Comparison of ENCODE assay signal across 25 cellular contexts in the genomic region with DNA sequence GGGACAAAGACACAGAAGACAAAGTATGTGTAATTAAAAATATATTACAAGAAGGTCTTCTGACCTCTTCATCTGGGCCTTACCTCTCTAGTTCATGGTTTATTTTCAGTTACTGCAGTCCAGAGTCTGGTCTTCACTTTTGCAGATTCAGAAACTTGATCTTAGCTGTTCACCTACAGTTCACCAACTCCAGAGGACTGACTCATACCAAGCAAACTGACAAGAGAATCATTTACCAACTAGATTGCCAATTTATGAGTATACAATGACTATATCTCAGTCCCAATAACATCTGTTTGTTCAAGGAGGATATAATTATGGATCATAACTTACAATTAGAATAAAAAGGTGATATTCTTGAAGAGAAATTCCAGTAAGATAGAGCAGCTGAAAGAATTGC. TPM values are rescaled to one million over a fixed set of nuclear protein-coding genes. Genes with fewer than 3 reads are reported as not detected.
DNase-seq lines count a peak whose midpoint lies in the region; ATAC-seq and TF ChIP-seq lines count a peak whose summit lies in the region.
"Had no signal": no experiment of that assay in that cellular context is flagged by ENCODE, and none has a peak within 500 bp of the region (broad histone marks: within the 10 kb centered on the region; RNA-seq: fewer than 3 reads in every experiment).

No MANE protein-coding gene starts in this region.

- H3K4me3 Mint-ChIP-seq in activated CD4-positive, alpha-beta T cell treated with anti-CD3 and anti-CD28 coated beads for 36 hours = no peak overlapping the region
- H3K4me3 Mint-ChIP-seq: activated naive CD8-positive, alpha-beta T cell treated with anti-CD3 and anti-CD28 coated beads, Interleukin-2, amount 50 U/mL, for 24 hours; activated T-helper 17 cell treated with anti-CD3 and anti-CD28 coated beads, Interleukin-2, amount 50 U/mL, for 72 hours; CD4-positive, alpha-beta T cell; T-helper 1 cell treated with Interleukin-12 subunit alpha and Interleukin-12 subunit beta and Interleukin-4 antibody, amounts not matched to agents 30 μg/mL and 1 μg/mL, for 36 hours had no signal

- DNase-seq in kidney tubule cell (ENCODE audit: low spot score) (peak; percentile 43), NCI-H2107 (lab: John Stamatoyannopoulos, UW) (no peak), mammary epithelial cell (no peak)
- no peak for DNase-seq in stimulated activated CD4-positive, alpha-beta T cell treated with anti-CD3 and anti-CD28 coated beads, Interleukin-1b, Interleukin-23, amount 100 ng/mL, for 48 hours
- DNase-seq in activated CD4-positive, alpha-beta T cell treated with anti-CD3 and anti-CD28 coated beads for 36 hours = no peak
- DNase-seq: activated naive CD8-positive, alpha-beta T cell treated with anti-CD3 and anti-CD28 coated beads, Interleukin-2, amount 50 U/mL, for 24 hours; caudate nucleus; CD4-positive, alpha-beta T cell; DND-41; effector memory CD4-positive, alpha-beta T cell; head of caudate nucleus; lower lobe of right lung; NCI-H1694 treated with DMSO at 0.1 percent for 48 hours; NCI-H524; SHP77 treated with DMSO at 0.1 percent for 48 hours; sigmoid colon; stimulated activated CD4-positive, alpha-beta T cell treated with anti-CD3 and anti-CD28 coated beads, Interleukin-2, amount 100 ng/mL, for 24 hours; stomach; WERI-Rb-1 had no signal

- no peak overlapping the region for H3K4me2 ChIP-seq in mammary epithelial cell (ENCODE audit: insufficient read depth, low read depth, low read length)

- BruUV-seq in mammary epithelial cell (replicated peaks; lab: Mats Ljungman, UMichigan) = no TSS peak

- POLR2A ChIA-PET in activated CD4-positive, alpha-beta T cell treated with anti-CD3 and anti-CD28 coated beads for 36 hours (lab: Charles Lee) = no interaction called here

- no peaks in the 10 kb centered on the region for H4K20me1 ChIP-seq in mammary epithelial cell (ENCODE audit: insufficient read depth, low read length)

- no peak overlapping the region for H3K27ac Mint-ChIP-seq in activated CD4-positive, alpha-beta T cell treated with anti-CD3 and anti-CD28 coated beads for 36 hours
- H3K27ac Mint-ChIP-seq: activated naive CD8-positive, alpha-beta T cell treated with anti-CD3 and anti-CD28 coated beads, Interleukin-2, amount 50 U/mL, for 24 hours; activated T-helper 17 cell treated with anti-CD3 and anti-CD28 coated beads, Interleukin-2, amount 50 U/mL, for 72 hours; CD4-positive, alpha-beta T cell; T-helper 1 cell treated with Interleukin-12 subunit alpha and Interleukin-12 subunit beta and Interleukin-4 antibody, amounts not matched to agents 30 μg/mL and 1 μg/mL, for 36 hours had no signal

- peaks cover 8% of the 10 kb centered on the region for H3K9me3 Mint-ChIP-seq in activated CD4-positive, alpha-beta T cell treated with anti-CD3 and anti-CD28 coated beads for 36 hours (ENCODE audit: low read depth)
- H3K9me3 Mint-ChIP-seq: activated naive CD8-positive, alpha-beta T cell treated with anti-CD3 and anti-CD28 coated beads, Interleukin-2, amount 50 U/mL, for 24 hours had no signal

- TF ChIP-seq CTCF in mammary epithelial cell (conservative IDR thresholded peaks at IDR 0.05 in 1 of 2, IDR thresholded peaks at IDR 0.05 in 1 of 2; ENCODE audit: extremely low read depth in 1 of 2, insufficient read depth in 1 of 2, low read depth in 1 of 2, low read length in 2 of 2) = no peak

- intact Hi-C loops in activated CD4-positive, alpha-beta T cell treated with anti-CD3 and anti-CD28 coated beads for 36 hours (cut with DNase I, micrococcal nuclease) = no loop called here
- intact Hi-C loops in mammary epithelial cell (cut with micrococcal nuclease) = no loop called here

- no peaks in the 10 kb centered on the region for H3K36me3 Mint-ChIP-seq in activated CD4-positive, alpha-beta T cell treated with anti-CD3 and anti-CD28 coated beads for 36 hours (ENCODE audit: low read depth)

- no peak overlapping the region for H3K4me3 ChIP-seq in mammary epithelial cell (replicated peaks in 1 of 3; ENCODE audit: insufficient read depth in 1 of 3, low read depth in 2 of 3, low read length in 3 of 3)
- H3K4me3 ChIP-seq: lower lobe of right lung, sigmoid colon, stomach had no signal

- CTCF ChIA-PET in activated CD4-positive, alpha-beta T cell treated with anti-CD3 and anti-CD28 coated beads for 36 hours (lab: Charles Lee) = no interaction called here
- CTCF ChIA-PET in mammary epithelial cell (lab: Charles Lee; ENCODE audit: low non-redundant PET) = no interaction called here

- H3K36me3 ChIP-seq in mammary epithelial cell (ENCODE audit: insufficient read depth, low read length) = no peaks in the 10 kb centered on the region
- H3K36me3 ChIP-seq: lower lobe of right lung, sigmoid colon, stomach, WERI-Rb-1 had no signal

- no peak overlapping the region for H3K27ac ChIP-seq in mammary epithelial cell (ENCODE audit: insufficient read depth, low read depth, low read length)
- H3K27ac ChIP-seq: lower lobe of right lung, sigmoid colon, stomach, WERI-Rb-1 had no signal

- H3K4me1 ChIP-seq in mammary epithelial cell (ENCODE audit: insufficient read depth, low read length) = no peaks in the 10 kb centered on the region
- H3K4me1 ChIP-seq: sigmoid colon, stomach had no signal

- no peaks in the 10 kb centered on the region for H3K9me3 ChIP-seq in mammary epithelial cell (replicated peaks; ENCODE audit: insufficient read depth, low read length)
- H3K9me3 ChIP-seq: lower lobe of right lung, sigmoid colon had no signal

- H3K27me3 Mint-ChIP-seq in activated CD4-positive, alpha-beta T cell treated with anti-CD3 and anti-CD28 coated beads for 36 hours = peaks cover 8% of the 10 kb centered on the region
- H3K27me3 Mint-ChIP-seq: activated naive CD8-positive, alpha-beta T cell treated with anti-CD3 and anti-CD28 coated beads, Interleukin-2, amount 50 U/mL, for 24 hours had no signal

- in situ Hi-C loops in mammary epithelial cell (cut with MboI; ENCODE audit: low sequenced_read_pairs in 2 of 2) = no loop called here

- H3K4me1 Mint-ChIP-seq in activated CD4-positive, alpha-beta T cell treated with anti-CD3 and anti-CD28 coated beads for 36 hours = no peaks in the 10 kb centered on the region
- H3K4me1 Mint-ChIP-seq: activated naive CD8-positive, alpha-beta T cell treated with anti-CD3 and anti-CD28 coated beads, Interleukin-2, amount 50 U/mL, for 24 hours; activated T-helper 17 cell treated with anti-CD3 and anti-CD28 coated beads, Interleukin-2, amount 50 U/mL, for 72 hours had no signal

- no peaks in the 10 kb centered on the region for H3K79me2 ChIP-seq in mammary epithelial cell (ENCODE audit: insufficient read depth, low read length)

- no peaks in the 10 kb centered on the region for H3K27me3 ChIP-seq in mammary epithelial cell (ENCODE audit: insufficient read depth, low read length)
- H3K27me3 ChIP-seq: sigmoid colon, stomach had no signal

- ATAC-seq in GM18870 (IDR thresholded peaks at IDR 0.05; ENCODE audit: unreplicated experiment) (peak; percentile 95), HG02588 (IDR thresholded peaks at IDR 0.05; ENCODE audit: unreplicated experiment) (peak; percentile 90), HG03342 (IDR thresholded peaks at IDR 0.05; ENCODE audit: unreplicated experiment) (peak; percentile 67)
- ATAC-seq in activated CD4-positive, alpha-beta T cell treated with anti-CD3 and anti-CD28 coated beads for 36 hours = no peak
- ATAC-seq: activated naive CD8-positive, alpha-beta T cell treated with anti-CD3 and anti-CD28 coated beads, Interleukin-2, amount 50 U/mL, for 24 hours; activated T-helper 17 cell treated with anti-CD3 and anti-CD28 coated beads, Interleukin-2, amount 50 U/mL, for 72 hours; lower lobe of right lung had no signal

- no peak overlapping the region for H2AFZ ChIP-seq in mammary epithelial cell (ENCODE audit: low read depth, low read length)

- no peak overlapping the region for H3K9ac ChIP-seq in mammary epithelial cell (ENCODE audit: insufficient read depth, low read length)

- dilution Hi-C loops in mammary epithelial cell (cut with HindIII; ENCODE audit: low sequenced_read_pairs) = no loop called here

RNA-seq across cellular contexts. Expression of a gene that starts 9.0 kb away (rescaled TPM):
- total RNA-seq in activated CD4-positive, alpha-beta T cell treated with anti-CD3 and anti-CD28 coated beads for 36 hours = 1 to 10 TPM; 1.1 to 1.8 TPM
- total RNA-seq in mammary epithelial cell = under 1 TPM in 1 of 2 donors, not detected in 1; under 0.01 TPM
- polyA plus RNA-seq in mammary epithelial cell = 0.12 TPM
- not detected for polyA minus RNA-seq in mammary epithelial cell
- total RNA-seq: myocyte had no signal
